In the genomic region with DNA sequence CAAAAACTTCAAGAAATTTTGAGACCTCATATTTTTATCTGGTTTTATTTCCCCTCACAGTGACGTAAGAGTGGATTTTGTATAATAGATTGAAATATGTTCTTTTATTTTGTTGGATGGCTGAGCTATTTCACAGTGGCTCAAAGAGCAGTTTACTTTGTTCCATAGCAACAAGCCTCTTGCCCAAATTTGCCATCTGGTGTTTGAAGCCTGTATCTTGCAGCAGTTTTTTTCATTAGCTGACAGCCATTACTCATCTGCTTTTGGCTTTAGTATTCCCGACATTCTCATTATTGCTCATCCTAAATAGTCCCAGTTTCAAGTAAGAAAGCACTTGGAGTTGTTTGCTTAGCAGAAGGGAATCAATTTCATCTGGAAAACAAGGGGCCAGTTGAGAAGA, we compare ENCODE assay signal across 1 cellular context.
TF ChIP-seq lines count a peak whose summit lies in the region.

No MANE protein-coding gene starts in this region.

TF ChIP-seq in GM23338, 12 proteins besides CTCF, POLR2A, EP300 and RAD21 (continued from another document):
- TF ChIP-seq ZNF462 (CRISPR knock-in tag; IDR thresholded peaks at IDR 0.05) (no peak), ZNF331 (CRISPR knock-in tag; IDR thresholded peaks at IDR 0.05; ENCODE audit: low read depth) (no peak), POLR2AphosphoS5 (IDR thresholded peaks at IDR 0.05; ENCODE audit: low read depth) (no peak), CREB1 (CRISPR knock-in tag; IDR thresholded peaks at IDR 0.05; ENCODE audit: low read depth) (no peak)
TF ChIP-seq in GM23338: peak in this region for 0.
